ENCODE assay signal across 12 cellular contexts in the genomic region with DNA sequence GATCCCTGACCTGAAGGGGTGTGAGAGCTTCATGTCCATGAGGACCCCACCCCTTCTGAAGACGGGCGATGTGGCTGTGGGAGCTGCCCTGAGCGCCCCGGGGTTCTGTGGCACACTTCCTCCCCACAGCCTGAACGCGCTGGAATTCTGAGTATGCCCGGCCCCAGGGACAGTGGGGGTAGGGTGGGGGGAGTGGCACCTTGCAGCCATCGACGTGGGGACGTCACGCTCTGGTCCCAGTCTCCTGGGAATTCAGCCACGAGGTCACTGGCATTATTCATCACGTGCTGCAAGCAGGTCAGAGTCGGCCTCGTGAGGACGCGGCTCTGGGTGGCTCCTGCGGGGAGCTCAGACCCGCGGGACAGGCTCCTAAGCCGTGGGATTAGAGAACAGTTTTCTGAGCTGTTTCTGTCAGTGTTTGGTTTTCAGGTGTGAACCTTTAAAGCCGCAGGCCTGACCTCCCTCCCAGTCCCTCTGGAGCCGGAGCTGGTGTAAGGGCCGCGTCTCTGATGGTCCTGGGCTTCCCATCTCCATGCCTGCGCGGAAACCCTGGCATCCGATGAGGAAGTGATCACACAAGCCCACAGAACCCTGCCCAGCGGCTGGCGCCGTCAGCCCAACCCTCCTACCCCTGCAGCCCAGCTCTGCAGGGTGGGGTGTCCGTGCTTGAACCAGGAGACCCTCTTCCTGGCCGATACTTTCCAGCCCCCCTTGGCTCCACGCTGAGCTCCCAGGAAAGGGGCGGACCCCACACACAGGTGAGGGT. TPM values are rescaled to one million over a fixed set of nuclear protein-coding genes. Genes with fewer than 3 reads are reported as not detected.
DNase-seq lines count a peak whose midpoint lies in the region; ATAC-seq, FAIRE-seq and TF ChIP-seq lines count a peak whose summit lies in the region.
"Had no signal": no experiment of that assay in that cellular context is flagged by ENCODE, and none has a peak within 500 bp of the region (broad histone marks: within the 10 kb centered on the region; RNA-seq: fewer than 3 reads in every experiment).

No MANE protein-coding gene starts in this region.

- no peak overlapping the region for H3K4me3 Mint-ChIP-seq in activated naive CD8-positive, alpha-beta T cell treated with anti-CD3 and anti-CD28 coated beads for 36 hours

- H3K27ac Mint-ChIP-seq in activated naive CD8-positive, alpha-beta T cell treated with anti-CD3 and anti-CD28 coated beads for 36 hours: no peak overlapping the region

- no peaks in the 10 kb centered on the region for H3K27me3 Mint-ChIP-seq in activated naive CD8-positive, alpha-beta T cell treated with anti-CD3 and anti-CD28 coated beads for 36 hours

- in situ Hi-C loops in K562 (cut with MboI): loop anchor here (5.0 kb wide), 1 partner anchor 63 kb away; no protein-coding TSS in a partner anchor

- no peak for TF ChIP-seq CTCF in GM12865 (IDR thresholded peaks at IDR 0.05; ENCODE audit: insufficient read depth, low read depth, low read length, missing control alignments)
- no peak for TF ChIP-seq CTCF in K562 (IDR thresholded peaks at IDR 0.05 in 2 of 3, conservative IDR thresholded peaks at IDR 0.05 in 1 of 3; ENCODE audit: insufficient read depth in 2 of 3, low read depth in 1 of 3, low read length in 3 of 3)
- no peak for TF ChIP-seq CTCF in smooth muscle cell (IDR thresholded peaks at IDR 0.05; ENCODE audit: borderline replicate concordance, insufficient read depth, poor library complexity, severe bottlenecking)
- TF ChIP-seq CTCF in MM.1S (IDR thresholded peaks at IDR 0.05; ENCODE audit: low read length): no peak

- intact Hi-C loops in K562 (cut with micrococcal nuclease): no loop called here

- no peaks in the 10 kb centered on the region for H3K9me3 ChIP-seq in K562 (replicated peaks; ENCODE audit: control insufficient read depth, insufficient read depth, low read depth, low read length)
- no peaks in the 10 kb centered on the region for H3K9me3 ChIP-seq in iPS-15b (ENCODE audit: control insufficient read depth, insufficient read depth, low read length)
- no peaks in the 10 kb centered on the region for H3K9me3 ChIP-seq in smooth muscle cell (replicated peaks; ENCODE audit: low read depth)
- no peaks in the 10 kb centered on the region for H3K9me3 ChIP-seq in MM.1S (replicated peaks; ENCODE audit: insufficient read depth, low read length)

- no peaks in the 10 kb centered on the region for H3K9me3 Mint-ChIP-seq in activated naive CD8-positive, alpha-beta T cell treated with anti-CD3 and anti-CD28 coated beads for 36 hours
- H3K9me3 Mint-ChIP-seq: memory B cell had no signal

- H3K4me1 ChIP-seq in K562 (replicated peaks in 1 of 2; ENCODE audit: control insufficient read depth in 2 of 2, insufficient read depth in 2 of 2, low read length in 2 of 2) (peaks cover 24 to 81% of the 10 kb centered on the region in 2 experiments), iPS-15b (ENCODE audit: control insufficient read depth, insufficient read depth, low read length) (peaks cover 3% of the 10 kb centered on the region), smooth muscle cell (ENCODE audit: low read depth) (peaks cover 11% of the 10 kb centered on the region), MM.1S (ENCODE audit: low read length) (no peaks in the 10 kb centered on the region)

- peak overlapping the region in 1 of 2 experiments; percentile 87; a peak in 2 of 4 replicates for H3K9ac ChIP-seq in K562 (ENCODE audit: insufficient read depth in 1 of 2, low read depth in 2 of 2, low read length in 2 of 2)
- H3K9ac ChIP-seq in iPS-15b (ENCODE audit: low read depth, low read length): peak overlapping the region; percentile 24
- no peak overlapping the region for H3K9ac ChIP-seq in smooth muscle cell (ENCODE audit: low read depth)
- H3K9ac ChIP-seq in MM.1S (ENCODE audit: low read length): no peak overlapping the region

- H2AFZ ChIP-seq in K562 (ENCODE audit: low read depth, low read length) (0 out of 2 replicates have a peak overlapping the region, but pooled peaks have one; percentile 14), smooth muscle cell (ENCODE audit: low read depth) (no peak overlapping the region), MM.1S (ENCODE audit: low read length) (no peak overlapping the region)

- no peak for ATAC-seq in K562

- 51% methylated on average over 33 of the region's 35 CpGs for WGBS in K562 (ENCODE audit: insufficient coverage, low coverage, missing lambda C conversion rate)
- WGBS in smooth muscle cell (ENCODE audit: low lambda C conversion rate): 44% methylated on average over 32 of the region's 35 CpGs

- no peak for TF ChIP-seq EP300 in K562 (IDR thresholded peaks at IDR 0.05; ENCODE audit: low read length)

- H3K9me1 ChIP-seq in K562 (ENCODE audit: control insufficient read depth, insufficient read depth, low read length): peaks cover 3% of the 10 kb centered on the region

- H3K27me3 ChIP-seq in K562 (ENCODE audit: control insufficient read depth in 2 of 2, insufficient read depth in 2 of 2, low read length in 2 of 2): no peaks in the 10 kb centered on the region
- no peaks in the 10 kb centered on the region for H3K27me3 ChIP-seq in iPS-15b (ENCODE audit: control insufficient read depth, insufficient read depth, low read length)
- no peaks in the 10 kb centered on the region for H3K27me3 ChIP-seq in smooth muscle cell (ENCODE audit: low read depth)
- no peaks in the 10 kb centered on the region for H3K27me3 ChIP-seq in MM.1S (replicated peaks; ENCODE audit: insufficient read depth, low read length)

- DNase-seq in GM12865 (ENCODE audit: low read depth): no peak
- peak in 2 of 4 experiments; percentile 34 to 36 for DNase-seq in K562 (ENCODE audit: extremely low read depth in 1 of 4, low spot score in 3 of 4)
- no peak for DNase-seq in smooth muscle cell (lab: John Stamatoyannopoulos, UW; ENCODE audit: unreplicated experiment)
- no peak for DNase-seq in MM.1S
- no peak for DNase-seq in DMS79 treated with DMSO at 0.1 percent for 48 hours (lab: John Stamatoyannopoulos, UW)
- DNase-seq in stimulated activated CD4-positive, alpha-beta T cell treated with anti-CD3 and anti-CD28 coated beads, Interleukin-2, amount 100 ng/mL, for 24 hours: no peak
- no peak for DNase-seq in activated naive CD8-positive, alpha-beta T cell treated with anti-CD3 and anti-CD28 coated beads for 36 hours
- DNase-seq: activated CD8-positive, alpha-beta memory T cell treated with anti-CD3 and anti-CD28 coated beads, Interleukin-2, amount 50 U/mL, for 4 hours; NCI-H187 treated with DMSO at 0.1 percent for 48 hours had no signal

- no peak for TF ChIP-seq POLR2A in K562 (conservative IDR thresholded peaks at IDR 0.05)

- peaks cover 6% of the 10 kb centered on the region; the same call in 1 of the 3 replicates for H3K36me3 ChIP-seq in K562 (ENCODE audit: control insufficient read depth, insufficient read depth, low read length)
- H3K36me3 ChIP-seq in iPS-15b (ENCODE audit: control insufficient read depth, insufficient read depth, low read length): peaks cover 9% of the 10 kb centered on the region
- no peaks in the 10 kb centered on the region for H3K36me3 ChIP-seq in smooth muscle cell (ENCODE audit: low read depth)
- H3K36me3 ChIP-seq in MM.1S (replicated peaks; ENCODE audit: insufficient read depth, low read length): no peaks in the 10 kb centered on the region

- peak overlapping the region; percentile 74 for H3K4me2 ChIP-seq in K562 (ENCODE audit: insufficient read depth, low read length)
- H3K4me2 ChIP-seq in smooth muscle cell: peak overlapping the region; percentile 84
- H3K4me2 ChIP-seq in MM.1S (ENCODE audit: low read depth, low read length): no peak overlapping the region

- peaks cover 2% of the 10 kb centered on the region for H3K36me3 Mint-ChIP-seq in activated naive CD8-positive, alpha-beta T cell treated with anti-CD3 and anti-CD28 coated beads for 36 hours

- no peaks in the 10 kb centered on the region for H3K9me2 ChIP-seq in MM.1S (replicated peaks; ENCODE audit: insufficient read depth, low read length)

- CTCF ChIA-PET in K562 (lab: Yijun Ruan, JAX; ENCODE audit: low intra/inter-chr PET ratio): interaction anchor here (1.4 kb wide), 1 partner anchor 67 kb away, joined by 6 read pairs; no protein-coding TSS in a partner anchor

- H4K20me1 ChIP-seq in K562 (replicated peaks; ENCODE audit: control insufficient read depth, insufficient read depth, low read length) (peaks cover 11% of the 10 kb centered on the region; the same call in 1 of the 2 replicates), smooth muscle cell (ENCODE audit: low read depth) (peaks cover 90% of the 10 kb centered on the region), MM.1S (ENCODE audit: insufficient read depth, low read length) (no peaks in the 10 kb centered on the region)

- H3K79me2 ChIP-seq in K562 (ENCODE audit: control insufficient read depth, insufficient read depth, low read length): peaks cover 7% of the 10 kb centered on the region; the same call in 1 of the 3 replicates
- no peaks in the 10 kb centered on the region for H3K79me2 ChIP-seq in smooth muscle cell (ENCODE audit: low read depth)
- H3K79me2 ChIP-seq in MM.1S (ENCODE audit: low read length): no peaks in the 10 kb centered on the region

- POLR2A ChIA-PET in K562 (lab: Yijun Ruan, JAX): interaction anchor here (0.6 kb wide), 1 partner anchor 176 kb away, joined by 4 read pairs; no protein-coding TSS in a partner anchor

- TF ChIP-seq RAD21 in K562 (CRISPR knock-in tag; conservative IDR thresholded peaks at IDR 0.05 in 1 of 2, IDR thresholded peaks at IDR 0.05 in 1 of 2): no peak

- BruUV-seq in K562 (replicated peaks; lab: Mats Ljungman, UMichigan): no TSS peak

- peak overlapping the region; percentile 27; the same call in 1 of the 3 replicates for H3K27ac ChIP-seq in K562 (ENCODE audit: extremely low read depth, low read depth, low read length)
- H3K27ac ChIP-seq in smooth muscle cell (ENCODE audit: low read depth): no peak overlapping the region
- no peak overlapping the region for H3K27ac ChIP-seq in MM.1S (ENCODE audit: low read length)

- no peaks in the 10 kb centered on the region for H3F3A ChIP-seq in smooth muscle cell (ENCODE audit: low read depth)
- no peaks in the 10 kb centered on the region for H3F3A ChIP-seq in MM.1S (ENCODE audit: insufficient read depth, low read length)

- peaks cover 7% of the 10 kb centered on the region for H3K4me1 Mint-ChIP-seq in activated naive CD8-positive, alpha-beta T cell treated with anti-CD3 and anti-CD28 coated beads for 36 hours

- H3K4me3 ChIP-seq in GM12865 (ENCODE audit: low read depth, low read length) (peak overlapping the region; percentile 38), K562 (peak overlapping the region; percentile 14; the same call in 1 of the 2 replicates), iPS-15b (ENCODE audit: low read depth, low read length) (peak overlapping the region; percentile 43), smooth muscle cell (peak overlapping the region; percentile 28), MM.1S (ENCODE audit: low read length) (no peak overlapping the region)

- no peak for FAIRE-seq in K562 (lab: Jason Lieb, UNC)
- FAIRE-seq: H54 had no signal

RNA-seq across cellular contexts. Expression of gene GPR146, which starts 16.2 kb away (rescaled TPM):
- 8.9 and 13.9 TPM in 2 replicates for total RNA-seq in K562 (2011; cell fraction: chromatin; rRNA removed; ENCODE audit: low replicate concordance)
- total RNA-seq in K562 (2011; cell fraction: nucleolus; rRNA removed): 11.3 and 14.1 TPM in 2 replicates
- total RNA-seq in K562 (2011; cell fraction: nucleoplasm; rRNA removed): 6.3 and 7.0 TPM in 2 replicates
- total RNA-seq in K562 (2014; rRNA removed): 0.41 and 1.3 TPM in 2 replicates
- total RNA-seq in K562 (2014; rRNA removed; fragmentation: Illumina TruSeq; extraction: Trizol): 0.22 and 0.45 TPM in 2 replicates
- total RNA-seq in K562 (2015; rRNA removed; fragmentation: Illumina TruSeq; extraction: Trizol): 0.40 and 0.68 TPM in 2 replicates
- total RNA-seq in K562 (2021): 1.9 and 2.6 TPM in 2 replicates
- 2.5 and 3.6 TPM in 2 replicates for polyA plus RNA-seq in K562 (2011; rRNA removed)
- polyA plus RNA-seq in K562 (2011; cell fraction: cytosol; rRNA removed): 2.5 and 8.6 TPM in 2 replicates
- 2.9 TPM in 2 replicates for polyA plus RNA-seq in K562 (2011; cell fraction: nucleus; rRNA removed)
- polyA plus RNA-seq in K562 (2012): 1.8 and 2.2 TPM in 2 replicates
- polyA plus RNA-seq in K562 (2014; fragmentation: Illumina TruSeq; extraction: Trizol): 0.46 and 0.64 TPM in 2 replicates
- not detected for polyA plus RNA-seq in K562 (2014; fragmentation: Nextera tagmentation; extraction: Ambion mirVana)
- 0.67 and 1.8 TPM in 2 replicates for polyA plus RNA-seq in K562 (2014; rRNA removed)
- polyA minus RNA-seq in K562 (2011; rRNA and poly(A)+ RNA removed): 1.3 and 4.1 TPM in 2 replicates
- 1.9 and 2.6 TPM in 2 replicates for polyA minus RNA-seq in K562 (2011; cell fraction: cytosol; rRNA and poly(A)+ RNA removed)
- 5.8 and 6.2 TPM in 2 replicates for polyA minus RNA-seq in K562 (2011; cell fraction: nucleus; rRNA and poly(A)+ RNA removed)
- 1.8 and 3.6 TPM in 2 replicates for total RNA-seq in smooth muscle cell
- 2.2 and 3.8 TPM in 2 replicates for polyA plus RNA-seq in smooth muscle cell
- total RNA-seq in activated naive CD8-positive, alpha-beta T cell treated with anti-CD3 and anti-CD28 coated beads for 36 hours: 1 to 10 TPM; 2.4 to 2.8 TPM

RNA-seq across cellular contexts. Expression of gene GPER1, which starts 27.4 kb away (rescaled TPM):
- total RNA-seq in K562 (2011; cell fraction: chromatin; rRNA removed; ENCODE audit: low replicate concordance): 0.18 and 0.28 TPM in 2 replicates
- total RNA-seq in K562 (2011; cell fraction: nucleolus; rRNA removed): 0.17 TPM in 1 of 2 replicates, not detected in the other
- total RNA-seq in K562 (2011; cell fraction: nucleoplasm; rRNA removed): not detected in 2 replicates
- 0.08 and 0.09 TPM in 2 replicates for total RNA-seq in K562 (2014; rRNA removed)
- total RNA-seq in K562 (2014; rRNA removed; fragmentation: Illumina TruSeq; extraction: Trizol): not detected in 2 replicates
- 0.04 TPM in 1 of 2 replicates, not detected in the other for total RNA-seq in K562 (2015; rRNA removed; fragmentation: Illumina TruSeq; extraction: Trizol)
- 0.11 TPM in 1 of 2 replicates, not detected in the other for total RNA-seq in K562 (2021)
- 0.08 and 0.14 TPM in 2 replicates for polyA plus RNA-seq in K562 (2011; rRNA removed)
- 0.03 and 0.19 TPM in 2 replicates for polyA plus RNA-seq in K562 (2011; cell fraction: cytosol; rRNA removed)
- 0.09 TPM in 1 of 2 replicates, not detected in the other for polyA plus RNA-seq in K562 (2011; cell fraction: nucleus; rRNA removed)
- polyA plus RNA-seq in K562 (2012): 0.18 and 0.21 TPM in 2 replicates
- not detected in 2 replicates for polyA plus RNA-seq in K562 (2014; fragmentation: Illumina TruSeq; extraction: Trizol)
- not detected for polyA plus RNA-seq in K562 (2014; fragmentation: Nextera tagmentation; extraction: Ambion mirVana)
- polyA plus RNA-seq in K562 (2014; rRNA removed): not detected in 2 replicates
- 0.36 TPM in 1 of 2 replicates, not detected in the other for polyA minus RNA-seq in K562 (2011; rRNA and poly(A)+ RNA removed)
- not detected in 2 replicates for polyA minus RNA-seq in K562 (2011; cell fraction: cytosol; rRNA and poly(A)+ RNA removed)
- 0.13 TPM in 1 of 2 replicates, not detected in the other for polyA minus RNA-seq in K562 (2011; cell fraction: nucleus; rRNA and poly(A)+ RNA removed)
- total RNA-seq in smooth muscle cell: 0.67 and 1.3 TPM in 2 replicates
- polyA plus RNA-seq in smooth muscle cell: 2.3 and 4.0 TPM in 2 replicates
- total RNA-seq in activated naive CD8-positive, alpha-beta T cell treated with anti-CD3 and anti-CD28 coated beads for 36 hours: under 1 TPM; 0.14 to 0.37 TPM
